In the genomic region with DNA sequence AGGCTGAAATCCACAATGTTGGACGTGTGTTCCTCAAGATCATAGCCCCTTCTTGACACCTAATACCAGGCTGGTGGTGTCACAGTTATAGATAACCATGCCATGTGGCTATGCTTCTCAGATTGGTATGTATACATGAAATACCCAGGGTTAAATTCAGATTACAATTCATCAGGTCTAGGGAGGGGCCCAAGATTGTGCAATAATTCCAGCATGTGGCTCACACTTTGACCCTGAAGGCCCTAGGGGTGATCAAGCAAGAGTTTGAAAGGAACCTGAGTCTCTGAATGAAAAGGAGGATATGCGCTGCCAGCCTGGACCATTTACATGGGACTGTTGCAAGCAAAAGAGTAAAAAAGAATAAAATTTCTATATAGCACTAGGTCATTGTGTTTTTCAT, we compare ENCODE assay signal across 35 cellular contexts. TPM values are rescaled to one million over a fixed set of nuclear protein-coding genes. Genes with fewer than 3 reads are reported as not detected.
"Had no signal": no experiment of that assay in that cellular context is flagged by ENCODE, and none has a peak within 500 bp of the region (broad histone marks: within the 10 kb centered on the region; RNA-seq: fewer than 3 reads in every experiment).

No MANE protein-coding gene starts in this region.

- ATAC-seq: naive thymus-derived CD4-positive, alpha-beta T cell; natural killer cell; psoas muscle; right cardiac atrium; sciatic nerve; stimulated activated memory B cell treated with anti-CD40 and anti-IgM and Interleukin-4, amounts not matched to agents 10 μg/mL and 1 μg/mL and 100 μg/mL, for 72 hours; stimulated activated naive CD8-positive, alpha-beta T cell treated with anti-CD3 and anti-CD28 coated beads, Interleukin-15, amount 100 ng/mL, for 72 hours; stimulated activated naive CD8-positive, alpha-beta T cell treated with anti-CD3 and anti-CD28 coated beads, Interleukin-15, Interleukin-2, amounts not matched to agents 100 U/mL and 50 U/mL, for 24 hours; upper lobe of right lung had no signal

- DNase-seq: naive thymus-derived CD4-positive, alpha-beta T cell; natural killer cell; occipital lobe; ovary; posterior cingulate gyrus; psoas muscle; right cardiac atrium; spleen; stimulated activated CD4-positive, alpha-beta T cell treated with anti-CD3 and anti-CD28 coated beads, Interleukin-12 subunit alpha, Interleukin-12 subunit beta, amount 100 ng/mL, for 4 hours; stimulated activated CD4-positive, alpha-beta T cell treated with anti-CD3 and anti-CD28 coated beads, Interleukin-1b, Interleukin-23, amount 100 ng/mL, for 48 hours; stimulated activated CD4-positive, alpha-beta T cell treated with anti-CD3 and anti-CD28 coated beads, Interleukin-4, amount 100 ng/mL, for 1 hour; stimulated activated CD4-positive, alpha-beta T cell treated with anti-CD3 and anti-CD28 coated beads, Interleukin-4, amount 100 ng/mL, for 4 hours; stimulated activated CD8-positive, alpha-beta memory T cell treated with anti-CD3 and anti-CD28 coated beads, Interleukin-4, amount 100 ng/mL, for 48 hours; stimulated activated naive CD4-positive, alpha-beta T cell; stimulated activated naive CD8-positive, alpha-beta T cell treated with anti-CD3 and anti-CD28 coated beads, Interleukin-15, amount 100 ng/mL, for 72 hours; stimulated activated naive CD8-positive, alpha-beta T cell treated with anti-CD3 and anti-CD28 coated beads, Interleukin-15, Interleukin-2, amounts not matched to agents 100 U/mL and 50 U/mL, for 24 hours; substantia nigra; testis; tibial artery; transverse colon; upper lobe of right lung; uterus had no signal

- H3K9me3 ChIP-seq: ovary, psoas muscle, suprapubic skin, testis, tibial artery, transverse colon, upper lobe of right lung, uterus had no signal

- H3K36me3 ChIP-seq: neural progenitor cell, ovary, spleen, suprapubic skin, tibial artery, transverse colon, upper lobe of right lung, uterus had no signal

- H3K4me3 ChIP-seq: neural progenitor cell, ovary, psoas muscle, skin epidermis, smooth muscle cell, spleen, suprapubic skin, testis, tibial artery, transverse colon, upper lobe of right lung, uterus had no signal

- H3K9ac ChIP-seq: neural progenitor cell, parathyroid adenoma had no signal

- H3K27ac ChIP-seq: neural progenitor cell, ovary, parathyroid adenoma, psoas muscle, skin epidermis, spleen, suprapubic skin, testis, tibial artery, transverse colon, upper lobe of right lung, uterus had no signal

- H3K4me2 ChIP-seq: neural progenitor cell, smooth muscle cell had no signal

- H3K27me3 ChIP-seq: neural progenitor cell, ovary, spleen, suprapubic skin, testis, tibial artery, transverse colon, upper lobe of right lung, uterus had no signal

- H3K4me1 ChIP-seq: neural progenitor cell, parathyroid adenoma, psoas muscle, spleen, suprapubic skin, testis, tibial artery, transverse colon, upper lobe of right lung, uterus had no signal

- H2AFZ ChIP-seq: neural progenitor cell, parathyroid adenoma had no signal

RNA-seq across cellular contexts. Expression of a gene that starts 7.4 kb away (rescaled TPM):
- total RNA-seq: naive thymus-derived CD4-positive, alpha-beta T cell; natural killer cell; occipital lobe; osteoblast; ovary; progenitor cell of endocrine pancreas; psoas muscle; renal cortical epithelial cell; right cardiac atrium; sciatic nerve; smooth muscle cell; spleen; suprapubic skin; testis; transverse colon; upper lobe of right lung; urinary bladder; uterus had no signal
- polyA plus RNA-seq: naive thymus-derived CD4-positive, alpha-beta T cell; neural cell; ovary; psoas muscle; right cardiac atrium; smooth muscle cell; spleen; thymus; urinary bladder had no signal

RNA-seq across cellular contexts. Expression of a gene that starts 21.2 kb away (rescaled TPM):
- total RNA-seq: naive thymus-derived CD4-positive, alpha-beta T cell; natural killer cell; occipital lobe; osteoblast; ovary; progenitor cell of endocrine pancreas; psoas muscle; renal cortical epithelial cell; right cardiac atrium; sciatic nerve; smooth muscle cell; spleen; suprapubic skin; testis; transverse colon; upper lobe of right lung; urinary bladder; uterus had no signal
- polyA plus RNA-seq: naive thymus-derived CD4-positive, alpha-beta T cell; neural cell; ovary; psoas muscle; right cardiac atrium; smooth muscle cell; spleen; thymus; urinary bladder had no signal

RNA-seq across cellular contexts. Expression of a gene that starts 34.5 kb away (rescaled TPM):
- total RNA-seq: naive thymus-derived CD4-positive, alpha-beta T cell; natural killer cell; occipital lobe; osteoblast; ovary; progenitor cell of endocrine pancreas; psoas muscle; renal cortical epithelial cell; right cardiac atrium; sciatic nerve; smooth muscle cell; spleen; suprapubic skin; testis; transverse colon; upper lobe of right lung; urinary bladder; uterus had no signal
- polyA plus RNA-seq: naive thymus-derived CD4-positive, alpha-beta T cell; neural cell; ovary; psoas muscle; right cardiac atrium; smooth muscle cell; spleen; thymus; urinary bladder had no signal
